20 cellular contexts compared by ENCODE assay signal in genomic region chr5:68961762-68962161, GRCh38.
DNase-seq lines count a peak whose midpoint lies in the region; ATAC-seq, FAIRE-seq and TF ChIP-seq lines count a peak whose summit lies in the region.
"Had no signal": no experiment of that assay in that cellular context is flagged by ENCODE, and none has a peak within 500 bp of the region (broad histone marks: within the 10 kb centered on the region; RNA-seq: fewer than 3 reads in every experiment).

No MANE protein-coding gene starts in this region.

- ATAC-seq in left colon (peak; percentile 69), HG02571 (IDR thresholded peaks at IDR 0.05; ENCODE audit: unreplicated experiment) (no peak)
- ATAC-seq: HCT116 had no signal

- H3K27me3 Mint-ChIP-seq in activated naive CD4-positive, alpha-beta T cell treated with anti-CD3 and anti-CD28 coated beads, Interleukin-2, amount 10 ng/mL, durations not matched to agents 7 days and 5 days: no peaks in the 10 kb centered on the region
- H3K27me3 Mint-ChIP-seq: CD4-positive, alpha-beta memory T cell had no signal

- no peak overlapping the region for H3K4me3 Mint-ChIP-seq in activated naive CD4-positive, alpha-beta T cell treated with anti-CD3 and anti-CD28 coated beads, Interleukin-2, amount 10 ng/mL, durations not matched to agents 7 days and 5 days
- H3K4me3 Mint-ChIP-seq: CD4-positive, alpha-beta memory T cell; HFFc6 had no signal

- no peak for FAIRE-seq in small intestine (lab: Jason Lieb, UNC)
- FAIRE-seq: GM12891 had no signal

- H3K4me3 ChIP-seq in colonic mucosa: no peak overlapping the region
- no peak overlapping the region for H3K4me3 ChIP-seq in small intestine (ENCODE audit: low read depth in 1 of 2, low read length in 2 of 2)

- peak overlapping the region; percentile 62; the same call in 1 of the 2 replicates for H3K27ac ChIP-seq in VCaP
- peak overlapping the region; percentile 28 for H3K27ac ChIP-seq in colonic mucosa
- H3K27ac ChIP-seq in small intestine (ENCODE audit: low read depth in 1 of 2, low read length in 1 of 2): no peak overlapping the region

- TF ChIP-seq CTCF in VCaP (conservative IDR thresholded peaks at IDR 0.05) (no peak), colonic mucosa (IDR thresholded peaks at IDR 0.05) (no peak)

- H3K27ac Mint-ChIP-seq in activated naive CD4-positive, alpha-beta T cell treated with anti-CD3 and anti-CD28 coated beads, Interleukin-2, amount 10 ng/mL, durations not matched to agents 7 days and 5 days: no peak overlapping the region
- H3K27ac Mint-ChIP-seq: CD4-positive, alpha-beta memory T cell; HFFc6 had no signal

- WGBS in small intestine, 3 donors: 71 to 75% (median 71%) methylated on average over 5 of the region's 5 CpGs

- CTCF ChIA-PET in activated naive CD4-positive, alpha-beta T cell treated with anti-CD3 and anti-CD28 coated beads, Interleukin-2, amount 10 ng/mL, durations not matched to agents 7 days and 5 days (lab: Charles Lee): no interaction called here

- H3K9me3 ChIP-seq in colonic mucosa (no peaks in the 10 kb centered on the region), small intestine (ENCODE audit: control insufficient read depth, low read depth) (no peaks in the 10 kb centered on the region)

- no peaks in the 10 kb centered on the region for H3K4me1 Mint-ChIP-seq in activated naive CD4-positive, alpha-beta T cell treated with anti-CD3 and anti-CD28 coated beads, Interleukin-2, amount 10 ng/mL, durations not matched to agents 7 days and 5 days

- H3K27me3 ChIP-seq in colonic mucosa (no peaks in the 10 kb centered on the region), small intestine (ENCODE audit: control insufficient read depth in 2 of 2, insufficient read depth in 2 of 2, low read length in 2 of 2) (no peaks in the 10 kb centered on the region)

- intact Hi-C loops in colonic mucosa (cut with DNase I): loop anchor here (5.0 kb wide), 1 partner anchor 674 kb away; no protein-coding TSS in a partner anchor
- intact Hi-C loops in left colon (cut with DNase I, micrococcal nuclease): loop anchor here in 1 of 2 donors (10.0 kb wide), 1 partner anchor 667 kb away; no protein-coding TSS in a partner anchor

- H3K9me3 Mint-ChIP-seq in activated naive CD4-positive, alpha-beta T cell treated with anti-CD3 and anti-CD28 coated beads, Interleukin-2, amount 10 ng/mL, durations not matched to agents 7 days and 5 days: no peaks in the 10 kb centered on the region
- H3K9me3 Mint-ChIP-seq: CD4-positive, alpha-beta memory T cell; HFFc6 had no signal

- H3K36me3 ChIP-seq in colonic mucosa (no peaks in the 10 kb centered on the region), small intestine (ENCODE audit: control insufficient read depth in 2 of 2, insufficient read depth in 2 of 2, low read length in 2 of 2) (no peaks in the 10 kb centered on the region)

- H3K9ac ChIP-seq in colonic mucosa (ENCODE audit: low read depth in 2 of 2, low read length in 2 of 2): no peak overlapping the region

- no peaks in the 10 kb centered on the region for H3K36me3 Mint-ChIP-seq in activated naive CD4-positive, alpha-beta T cell treated with anti-CD3 and anti-CD28 coated beads, Interleukin-2, amount 10 ng/mL, durations not matched to agents 7 days and 5 days
- H3K36me3 Mint-ChIP-seq: CD4-positive, alpha-beta memory T cell had no signal

- DNase-seq in colonic mucosa (peak; percentile 41), left colon (no peak), small intestine (peak; percentile 37), occipital lobe (lab: John Stamatoyannopoulos, UW) (no peak), HCEC 1CT (no peak)
- DNase-seq in activated naive CD4-positive, alpha-beta T cell treated with anti-CD3 and anti-CD28 coated beads, Interleukin-2, amount 10 ng/mL, durations not matched to agents 7 days and 5 days: no peak
- DNase-seq: C1 segment of cervical spinal cord; Calu3; CD4-positive, alpha-beta memory T cell; COR-L47; DMS53; DMS79 treated with DMSO at 0.1 percent for 48 hours; GF-D8; GOT3; H7; HFFc6 had no signal

- H3K4me1 ChIP-seq in colonic mucosa: no peaks in the 10 kb centered on the region
- H3K4me1 ChIP-seq in small intestine (ENCODE audit: control insufficient read depth in 2 of 2, insufficient read depth in 1 of 2, low read depth in 1 of 2, low read length in 1 of 2): peaks cover 0 to 2% of the 10 kb centered on the region in 2 donors

Comparison
In these comparisons a context has a peak if more than half of its experiments do, and no peak if none do; other contexts are left out.
1. H3K27ac ChIP-seq: peak in VCaP (single experiment) and colonic mucosa (single experiment); none in small intestine (0 of 2).
2. DNase-seq: peak in colonic mucosa (single experiment) and small intestine (single experiment); none in left colon (0 of 2), activated naive CD4-positive, alpha-beta T cell treated with anti-CD3 and anti-CD28 coated beads, Interleukin-2, amount 10 ng/mL, durations not matched to agents 7 days and 5 days (single experiment), occipital lobe (single experiment) and HCEC 1CT (single experiment).